ENCODE assay signal across 8 cellular contexts in the genomic region with DNA sequence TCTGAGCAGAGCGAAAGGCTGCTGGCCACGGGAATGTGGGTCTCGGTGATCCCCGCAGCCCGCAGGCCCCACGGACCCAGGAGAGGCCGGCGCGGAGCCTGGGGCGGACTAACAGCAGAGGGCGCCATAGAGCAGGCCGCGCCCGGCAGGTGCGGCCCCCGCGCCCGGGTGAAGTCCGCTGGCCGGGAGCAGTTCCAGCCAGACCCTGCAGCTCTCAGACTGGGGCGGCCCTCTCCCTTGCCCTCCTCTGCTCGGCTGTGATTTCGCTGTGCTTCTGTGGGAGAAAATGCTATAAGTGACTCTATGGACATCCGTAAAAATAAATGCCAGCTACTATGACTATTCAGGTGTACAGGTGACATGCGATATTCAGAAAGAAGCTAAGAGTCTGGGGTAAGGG. TPM values are rescaled to one million over a fixed set of nuclear protein-coding genes. Genes with fewer than 3 reads are reported as not detected.
A peak's percentile ranks its signal among the peaks of the same experiment; 100 is the strongest.
DNase-seq lines count a peak whose midpoint lies in the region; ATAC-seq, FAIRE-seq and TF ChIP-seq lines count a peak whose summit lies in the region.

No MANE protein-coding gene starts in this region.

- H3K4me2 ChIP-seq in A549 = peak overlapping the region; percentile 77

- no peaks in the 10 kb centered on the region for H3K9me3 ChIP-seq in A549
- H3K9me3 ChIP-seq in liver (ENCODE audit: control insufficient read depth in 4 of 4, low read length in 3 of 4) = no peaks in the 10 kb centered on the region

- H3K36me3 ChIP-seq in liver (ENCODE audit: control insufficient read depth in 4 of 4, insufficient read depth in 3 of 4, low read depth in 1 of 4, low read length in 3 of 4) = no peaks in the 10 kb centered on the region

- peak; percentile 76 for TF ChIP-seq CTCF in A549 (IDR thresholded peaks at IDR 0.05)
- peak; percentile 88 for TF ChIP-seq CTCF in LNCAP (IDR thresholded peaks at IDR 0.05)
- peak; percentile 77 for TF ChIP-seq CTCF in cardiac fibroblast (IDR thresholded peaks at IDR 0.05; ENCODE audit: low read depth, low read length)
- TF ChIP-seq CTCF in liver (IDR thresholded peaks at IDR 0.05; ENCODE audit: low read depth, low read length, missing input control) = peak; percentile 83

- no peaks in the 10 kb centered on the region for H3K4me1 ChIP-seq in A549
- peaks cover 0 to 14% (median 8%) of the 10 kb centered on the region in 4 donors for H3K4me1 ChIP-seq in liver (ENCODE audit: control insufficient read depth in 4 of 4, insufficient read depth in 4 of 4, low read length in 3 of 4)

- no peak for TF ChIP-seq POLR2A in A549 (IDR thresholded peaks at IDR 0.05; ENCODE audit: low read length)

- WGBS in A549 (ENCODE audit: missing lambda C conversion rate) = 23% methylated on average over 3 of the region's 25 CpGs
- 3% methylated on average over 25 of the region's 25 CpGs for WGBS in liver

- TF ChIP-seq RAD21 in A549 (conservative IDR thresholded peaks at IDR 0.05 in 1 of 2, IDR thresholded peaks at IDR 0.05 in 1 of 2) (peak; percentile 37 to 60; a peak in 4 of 5 replicates), liver (IDR thresholded peaks at IDR 0.05) (peak; percentile 80 to 88)

- ATAC-seq in A549 (peak; percentile 83 to 91), GM18867 (IDR thresholded peaks at IDR 0.05; ENCODE audit: unreplicated experiment) (peak; percentile 68)

- POLR2A ChIA-PET in A549 (lab: Yijun Ruan, JAX) = interaction anchor here (1.0 to 1.7 kb wide), 3 partner anchors 124 to 380 kb away, joined by 3 to 19 read pairs (median 3); partner anchors contain the start of gene MTIF3

- TF ChIP-seq EP300 in A549 (IDR thresholded peaks at IDR 0.05) = no peak

- H3K9ac ChIP-seq in liver (ENCODE audit: low read depth in 1 of 2, low read length in 2 of 2) = no peak overlapping the region

- FAIRE-seq in A549 (lab: Jason Lieb, UNC) = no peak

- H3K27me3 ChIP-seq in liver (ENCODE audit: control insufficient read depth in 4 of 4, insufficient read depth in 4 of 4, low read length in 3 of 4) = peaks cover 0 to 7% (median 0%) of the 10 kb centered on the region in 4 donors

- CTCF ChIA-PET in A549 (lab: Yijun Ruan, JAX) = interaction anchor here (0.6 to 11.6 kb wide), 29 partner anchors 8 to 874 kb away, joined by 3 to 132 read pairs (median 4); partner anchors contain the start of gene LNX2

- H3K27ac ChIP-seq in A549 (0 out of 6 replicates have a peak overlapping the region, but pooled peaks of 1 of the 2 experiments have one; percentile 43), liver (ENCODE audit: low read depth in 1 of 2, low read length in 2 of 2) (no peak overlapping the region)

- peak overlapping the region; percentile 26 for H3K4me3 ChIP-seq in A549
- H3K4me3 ChIP-seq in cardiac fibroblast (replicated peaks in 1 of 2; ENCODE audit: low read depth in 2 of 2, low read length in 2 of 2) = peak overlapping the region in 1 of 2 donors; percentile 32
- H3K4me3 ChIP-seq in liver (ENCODE audit: low read depth in 1 of 3, low read length in 3 of 3) = peak overlapping the region in 1 of 3 donors; percentile 39

- DNase-seq in A549 (ENCODE audit: low read depth in 1 of 2, low spot score in 1 of 2) = peak; percentile 33 to 35
- DNase-seq in activated CD4-positive, CD25-positive, alpha-beta regulatory T cell (lab: John Stamatoyannopoulos, UW) = peak; percentile 7 to 28 (median 20)
- peak; percentile 21 to 27 for DNase-seq in cardiac fibroblast (ENCODE audit: low read depth in 2 of 2)
- DNase-seq in stimulated activated CD8-positive, alpha-beta memory T cell treated with anti-CD3 and anti-CD28 coated beads, Interleukin-12 subunit alpha, Interleukin-12 subunit beta, amount 100 ng/mL, for 1 hour (ENCODE audit: low read depth) = peak; percentile 35
- no peak for DNase-seq in COLO829 (ENCODE audit: low spot score)

TF ChIP-seq in A549, 52 proteins besides CTCF, POLR2A, EP300 and RAD21:
- TF ChIP-seq KDM5A (IDR thresholded peaks at IDR 0.05) = no peak
- TF ChIP-seq SMC3 (IDR thresholded peaks at IDR 0.05) = peak; percentile 86
TF ChIP-seq in A549: peak in this region for 1.

TF ChIP-seq in liver, 16 proteins besides CTCF, POLR2A, EP300 and RAD21:
- TF ChIP-seq HNF4G (IDR thresholded peaks at IDR 0.05) (no peak), HNF4A (conservative IDR thresholded peaks at IDR 0.05) (peak in 1 of 2 donors; percentile 30), GABPA (IDR thresholded peaks at IDR 0.05 in 1 of 2, conservative IDR thresholded peaks at IDR 0.05 in 1 of 2) (no peak), FOXA1 (IDR thresholded peaks at IDR 0.05) (no peak)

RNA-seq across cellular contexts. Expression of gene GSX1, which starts 37.7 kb away (rescaled TPM):
- not detected in 2 replicates for polyA plus RNA-seq in A549 (2011; rRNA removed)
- not detected in 2 replicates for polyA plus RNA-seq in A549 (2012; cell fraction: cytosol; rRNA removed)
- polyA plus RNA-seq in A549 (2012; cell fraction: nucleus; rRNA removed) = not detected in 2 replicates
- not detected in 3 replicates for polyA plus RNA-seq in A549 (2017; fragmentation: RNase III; extraction: RNeasy Plus Mini Kit Qiagen cat#74134 plus additional on column Dnase treatment)
- polyA minus RNA-seq in A549 (2011; rRNA and poly(A)+ RNA removed) = not detected in 2 replicates
- total RNA-seq in liver = not detected
- not detected for polyA plus RNA-seq in liver
